Comparison of ENCODE assay signal across 31 cellular contexts in genomic region chr15:58039260-58040035, GRCh38. TPM values are rescaled to one million over a fixed set of nuclear protein-coding genes. Genes with fewer than 3 reads are reported as not detected.
DNase-seq lines count a peak whose midpoint lies in the region; ATAC-seq, FAIRE-seq and TF ChIP-seq lines count a peak whose summit lies in the region.
"Had no signal": no experiment of that assay in that cellular context is flagged by ENCODE, and none has a peak within 500 bp of the region (broad histone marks: within the 10 kb centered on the region; RNA-seq: fewer than 3 reads in every experiment).

No MANE protein-coding gene starts in this region.

- no peak for FAIRE-seq in endothelial cell of umbilical vein (lab: Jason Lieb, UNC)
- FAIRE-seq: RCC 7860 had no signal

- H3K27ac ChIP-seq in GM23338 (ENCODE audit: low read depth) (no peak overlapping the region), endothelial cell of umbilical vein (ENCODE audit: insufficient read depth, low read depth, low read length) (no peak overlapping the region)
- H3K27ac ChIP-seq: BLaER1 treated with 17β-estradiol and CSF1 and Interleukin-3, amounts not matched to agents 10 nM and 100 nM; left ventricle myocardium inferior; neutrophil; sigmoid colon; upper lobe of left lung; WERI-Rb-1 had no signal

- CTCF ChIA-PET in endothelial cell of umbilical vein (lab: Charles Lee): interaction anchor here (0.7 to 2.0 kb wide), 9 partner anchors 26 to 307 kb away, joined by 3 to 16 read pairs (median 5); partner anchors contain the start of gene ALDH1A2

- H3K27me3 Mint-ChIP-seq in GM23338 (ENCODE audit: insufficient read depth, low read depth, poor library complexity) (no peaks in the 10 kb centered on the region), nephron (ENCODE audit: low read depth) (no peaks in the 10 kb centered on the region)

- H3K27ac Mint-ChIP-seq in GM23338 (no peak overlapping the region), nephron (peak overlapping the region; percentile 71 to 83 (median 80))
- H3K27ac Mint-ChIP-seq: activated naive CD4-positive, alpha-beta T cell treated with anti-CD3 and anti-CD28 coated beads, Interleukin-2, amount 50 U/mL, for 24 hours; activated T-helper 2 cell treated with anti-CD3 and anti-CD28 coated beads, Interferon-gamma antibody, Interleukin-2, Interleukin-4, amounts not matched to agents 10 μg/mL and 5 μg/mL and 100 μg/mL, durations not matched to agents 14 hours and 24 hours and 36 hours; brain; HFFc6; immature natural killer cell; stimulated activated naive B cell treated with anti-CD40 and anti-IgM and Interleukin-4, amounts not matched to agents 10 μg/mL and 1 μg/mL and 100 μg/mL, for 72 hours had no signal

- H3K9ac ChIP-seq in endothelial cell of umbilical vein (replicated peaks; ENCODE audit: extremely low read depth, insufficient read depth, low read length): no peak overlapping the region
- H3K9ac ChIP-seq: BLaER1 treated with 17β-estradiol and CSF1 and Interleukin-3, amounts not matched to agents 10 nM and 100 nM had no signal

- DNase-seq in GM23338 (ENCODE audit: low spot score) (no peak), NCI-H1105 treated with DMSO at 0.1 percent for 48 hours (lab: John Stamatoyannopoulos, UW) (peak; percentile 48), endothelial cell of umbilical vein (ENCODE audit: low read depth, low spot score) (peak; percentile 41), omental fat pad (ENCODE audit: low spot score) (no peak), retina (no peak), SW480 (ENCODE audit: low spot score) (no peak), inferior parietal cortex (ENCODE audit: extremely low spot score) (no peak)
- DNase-seq: activated CD4-positive, alpha-beta T cell treated with anti-CD3 and anti-CD28 coated beads for 4 hours; activated T-cell treated with anti-CD3 and anti-CD28 coated beads for 4 hours; amniotic stem cell; DND-41; GF-D8; HFFc6; immature natural killer cell; IMR-90; left ventricle myocardium inferior; mesendoderm; NCI-H1930; sigmoid colon; stimulated activated naive B cell treated with anti-CD40 and anti-IgM and Interleukin-4, amounts not matched to agents 10 μg/mL and 1 μg/mL and 100 μg/mL, for 72 hours; substantia nigra; SW 1271; upper lobe of left lung; WERI-Rb-1 had no signal

- H3K9me3 ChIP-seq in endothelial cell of umbilical vein (replicated peaks; ENCODE audit: control insufficient read depth, insufficient read depth, low read length): no peaks in the 10 kb centered on the region
- H3K9me3 ChIP-seq: BLaER1 treated with 17β-estradiol and CSF1 and Interleukin-3, amounts not matched to agents 10 nM and 100 nM; left ventricle myocardium inferior; neutrophil; sigmoid colon; upper lobe of left lung had no signal

- no peaks in the 10 kb centered on the region for H3K9me2 ChIP-seq in GM23338 (ENCODE audit: insufficient read depth)

- no peak overlapping the region for H3K4me3 Mint-ChIP-seq in GM23338
- peak overlapping the region; percentile 12 to 25 (median 24) for H3K4me3 Mint-ChIP-seq in nephron
- H3K4me3 Mint-ChIP-seq: activated naive CD4-positive, alpha-beta T cell treated with anti-CD3 and anti-CD28 coated beads, Interleukin-2, amount 50 U/mL, for 24 hours; brain; HFFc6; immature natural killer cell; stimulated activated naive B cell treated with anti-CD40 and anti-IgM and Interleukin-4, amounts not matched to agents 10 μg/mL and 1 μg/mL and 100 μg/mL, for 72 hours had no signal

- H3K79me2 ChIP-seq in GM23338 (replicated peaks; ENCODE audit: insufficient read depth): no peaks in the 10 kb centered on the region
- H3K79me2 ChIP-seq in endothelial cell of umbilical vein (ENCODE audit: control insufficient read depth, insufficient read depth, low read length): no peaks in the 10 kb centered on the region

- no peak for TF ChIP-seq POLR2A in endothelial cell of umbilical vein (IDR thresholded peaks at IDR 0.05; ENCODE audit: low read depth, low read length)

- dilution Hi-C loops in endothelial cell of umbilical vein (cut with MboI; ENCODE audit: extremely low pct_ligation_motif_present, low sequenced_read_pairs): no loop called here

- no peak for ATAC-seq in GM23338
- no peak for ATAC-seq in omental fat pad (ENCODE audit: low FRiP score)
- ATAC-seq: stimulated activated naive B cell treated with anti-CD40 and anti-IgM and Interleukin-4, amounts not matched to agents 10 μg/mL and 1 μg/mL and 100 μg/mL, for 72 hours had no signal

- no TSS peak for BruUV-seq in endothelial cell of umbilical vein (replicated peaks; lab: Mats Ljungman, UMichigan)

- H3K36me3 ChIP-seq in GM23338 (ENCODE audit: insufficient read depth) (no peaks in the 10 kb centered on the region), endothelial cell of umbilical vein (ENCODE audit: control insufficient read depth in 2 of 2, extremely low read depth in 1 of 2, insufficient read depth in 2 of 2, low read length in 2 of 2) (no peaks in the 10 kb centered on the region)
- H3K36me3 ChIP-seq: BLaER1 treated with 17β-estradiol and CSF1 and Interleukin-3, amounts not matched to agents 10 nM and 100 nM; left ventricle myocardium inferior; neutrophil; sigmoid colon; upper lobe of left lung; WERI-Rb-1 had no signal

- peaks cover 14% of the 10 kb centered on the region for H3K4me1 Mint-ChIP-seq in GM23338
- H3K4me1 Mint-ChIP-seq in nephron: peaks cover 69% of the 10 kb centered on the region
- H3K4me1 Mint-ChIP-seq: activated naive CD4-positive, alpha-beta T cell treated with anti-CD3 and anti-CD28 coated beads, Interleukin-2, amount 50 U/mL, for 24 hours; immature natural killer cell; stimulated activated naive B cell treated with anti-CD40 and anti-IgM and Interleukin-4, amounts not matched to agents 10 μg/mL and 1 μg/mL and 100 μg/mL, for 72 hours had no signal

- H3K36me3 Mint-ChIP-seq in GM23338 (ENCODE audit: low read depth): no peaks in the 10 kb centered on the region
- peaks cover 17% of the 10 kb centered on the region for H3K36me3 Mint-ChIP-seq in nephron (ENCODE audit: low read depth)
- H3K36me3 Mint-ChIP-seq: activated naive CD4-positive, alpha-beta T cell treated with anti-CD3 and anti-CD28 coated beads, Interleukin-2, amount 50 U/mL, for 24 hours; brain; immature natural killer cell; stimulated activated naive B cell treated with anti-CD40 and anti-IgM and Interleukin-4, amounts not matched to agents 10 μg/mL and 1 μg/mL and 100 μg/mL, for 72 hours had no signal

- H3K4me2 ChIP-seq in GM23338: peak overlapping the region; percentile 52; the same call in 1 of the 2 replicates
- H3K4me2 ChIP-seq in endothelial cell of umbilical vein (ENCODE audit: insufficient read depth, low read length): peak overlapping the region; percentile 66

- no peaks in the 10 kb centered on the region for H3K9me1 ChIP-seq in endothelial cell of umbilical vein (replicated peaks; ENCODE audit: control insufficient read depth, extremely low read depth, insufficient read depth, low read length)

- no peaks in the 10 kb centered on the region for H4K20me1 ChIP-seq in GM23338 (replicated peaks; ENCODE audit: insufficient read depth)
- H4K20me1 ChIP-seq in endothelial cell of umbilical vein (replicated peaks; ENCODE audit: control insufficient read depth, extremely low read depth, insufficient read depth, low read length): peaks cover 2% of the 10 kb centered on the region
- H4K20me1 ChIP-seq: BLaER1 treated with 17β-estradiol and CSF1 and Interleukin-3, amounts not matched to agents 10 nM and 100 nM had no signal

- H3K9me3 Mint-ChIP-seq in GM23338: no peaks in the 10 kb centered on the region
- no peaks in the 10 kb centered on the region for H3K9me3 Mint-ChIP-seq in nephron
- H3K9me3 Mint-ChIP-seq: activated naive CD4-positive, alpha-beta T cell treated with anti-CD3 and anti-CD28 coated beads, Interleukin-2, amount 50 U/mL, for 24 hours; activated T-helper 2 cell treated with anti-CD3 and anti-CD28 coated beads, Interferon-gamma antibody, Interleukin-2, Interleukin-4, amounts not matched to agents 10 μg/mL and 5 μg/mL and 100 μg/mL, durations not matched to agents 14 hours and 24 hours and 36 hours; brain; HFFc6; stimulated activated naive B cell treated with anti-CD40 and anti-IgM and Interleukin-4, amounts not matched to agents 10 μg/mL and 1 μg/mL and 100 μg/mL, for 72 hours had no signal

- no peak for TF ChIP-seq CTCF in GM23338 (conservative IDR thresholded peaks at IDR 0.05; ENCODE audit: low read depth in 2 of 2)
- TF ChIP-seq CTCF in endothelial cell of umbilical vein (IDR thresholded peaks at IDR 0.05; ENCODE audit: extremely low read depth in 1 of 2, insufficient read depth in 1 of 2, low read depth in 1 of 2, low read length in 2 of 2): no peak
- no peak for TF ChIP-seq CTCF in nephron (IDR thresholded peaks at IDR 0.05; ENCODE audit: unreplicated experiment in 3 of 3)
- no peak for TF ChIP-seq CTCF in omental fat pad (IDR thresholded peaks at IDR 0.05)

- intact Hi-C loops in endothelial cell of umbilical vein (cut with micrococcal nuclease): no loop called here

- H3K4me3 ChIP-seq in GM23338 (no peak overlapping the region), endothelial cell of umbilical vein (replicated peaks in 1 of 3; ENCODE audit: insufficient read depth in 1 of 3, low read depth in 1 of 3, low read length in 3 of 3) (no peak overlapping the region)
- H3K4me3 ChIP-seq: BLaER1 treated with 17β-estradiol and CSF1 and Interleukin-3, amounts not matched to agents 10 nM and 100 nM; left ventricle myocardium inferior; sigmoid colon; upper lobe of left lung had no signal

- no peaks in the 10 kb centered on the region for H3F3A ChIP-seq in GM23338 (replicated peaks; ENCODE audit: low read depth)

- H3K4me1 ChIP-seq in GM23338 (ENCODE audit: insufficient read depth) (peaks cover 9% of the 10 kb centered on the region), endothelial cell of umbilical vein (ENCODE audit: control insufficient read depth, extremely low read depth, insufficient read depth, low read length) (peaks cover 45% of the 10 kb centered on the region)

- H3K27me3 ChIP-seq in GM23338 (ENCODE audit: insufficient read depth): no peaks in the 10 kb centered on the region
- no peaks in the 10 kb centered on the region for H3K27me3 ChIP-seq in endothelial cell of umbilical vein (ENCODE audit: control insufficient read depth in 2 of 2, insufficient read depth in 2 of 2, low read length in 2 of 2)
- H3K27me3 ChIP-seq: BLaER1 treated with 17β-estradiol and CSF1 and Interleukin-3, amounts not matched to agents 10 nM and 100 nM; sigmoid colon; upper lobe of left lung had no signal

- POLR2A ChIA-PET in endothelial cell of umbilical vein (lab: Charles Lee): no interaction called here

- H2AFZ ChIP-seq in GM23338 (no peak overlapping the region), endothelial cell of umbilical vein (ENCODE audit: low read depth, low read length) (no peak overlapping the region)

RNA-seq across cellular contexts. Expression of gene ALDH1A2, which starts 26.1 kb away (rescaled TPM):
- 0.80 TPM in 1 of 2 replicates, not detected in the other for total RNA-seq in GM23338 (2014; rRNA removed; shearing (Covaris generic))
- polyA plus RNA-seq in GM23338 (2016; fragmentation: Nextera tagmentation; extraction: Ambion mirVana) (not detected in 2 replicates), endothelial cell of umbilical vein (14.8 and 16.3 TPM in 2 replicates)
- total RNA-seq in endothelial cell of umbilical vein (11.7 and 34.9 TPM in 2 replicates), omental fat pad (100 to 1,000 TPM in 2 of 4 donors, 10 to 100 TPM in 2; 16.6 to 172 (median 69.6) TPM)
- polyA plus RNA-seq in endothelial cell of umbilical vein (2011; cell fraction: cytosol; rRNA removed): 16.9 and 19.0 TPM in 2 replicates
- polyA plus RNA-seq in endothelial cell of umbilical vein (2011; cell fraction: nucleus; rRNA removed): 20.0 and 21.5 TPM in 2 replicates
- 7.6 and 27.2 TPM in 2 replicates for polyA plus RNA-seq in endothelial cell of umbilical vein (2012)
- 26.4 and 32.6 TPM in 2 replicates for polyA minus RNA-seq in endothelial cell of umbilical vein
- not detected for polyA minus RNA-seq in endothelial cell of umbilical vein (2011; cell fraction: cytosol; rRNA and poly(A)+ RNA removed)
- 18.4 and 19.8 TPM in 2 replicates for polyA minus RNA-seq in endothelial cell of umbilical vein (2011; cell fraction: nucleus; rRNA and poly(A)+ RNA removed)
- total RNA-seq: HFFc6, IMR-90 had no signal
- polyA plus RNA-seq: IMR-90 had no signal

Comparison
In these comparisons a context has a peak if more than half of its experiments do, and no peak if none do; other contexts are left out.
1. DNase-seq: peak in NCI-H1105 treated with DMSO at 0.1 percent for 48 hours (single experiment) and endothelial cell of umbilical vein (single experiment); none in GM23338 (single experiment), omental fat pad (single experiment), retina (single experiment), SW480 (single experiment) and inferior parietal cortex (single experiment).